2 cellular contexts compared by ENCODE assay signal in the genomic region with DNA sequence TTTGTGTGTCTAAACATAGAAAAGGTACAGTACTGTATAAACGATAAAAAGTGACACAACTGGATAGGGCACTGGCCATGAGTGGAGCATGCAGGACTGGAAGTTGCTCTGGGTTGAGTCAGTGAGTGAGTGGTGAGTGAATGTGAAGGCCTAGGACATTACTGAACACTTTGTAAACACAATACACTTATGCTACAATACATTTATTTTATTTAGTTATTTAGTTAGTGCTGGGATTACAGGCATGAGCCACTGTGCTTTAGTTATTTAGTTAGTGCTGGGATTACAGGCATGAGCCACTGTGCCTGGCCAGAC.
TF ChIP-seq lines count a peak whose summit lies in the region.

No MANE protein-coding gene starts in this region.

TF ChIP-seq in SK-N-SH, 30 proteins besides CTCF, POLR2A, EP300 and RAD21:
- TF ChIP-seq SMC3 (IDR thresholded peaks at IDR 0.05; ENCODE audit: low read depth, low read length) (no peak), RFX5 (IDR thresholded peaks at IDR 0.05; ENCODE audit: low read length) (no peak), TAF1 (IDR thresholded peaks at IDR 0.05; ENCODE audit: borderline replicate concordance, low read depth, low read length) (no peak)
- TF ChIP-seq, protein P1, sequence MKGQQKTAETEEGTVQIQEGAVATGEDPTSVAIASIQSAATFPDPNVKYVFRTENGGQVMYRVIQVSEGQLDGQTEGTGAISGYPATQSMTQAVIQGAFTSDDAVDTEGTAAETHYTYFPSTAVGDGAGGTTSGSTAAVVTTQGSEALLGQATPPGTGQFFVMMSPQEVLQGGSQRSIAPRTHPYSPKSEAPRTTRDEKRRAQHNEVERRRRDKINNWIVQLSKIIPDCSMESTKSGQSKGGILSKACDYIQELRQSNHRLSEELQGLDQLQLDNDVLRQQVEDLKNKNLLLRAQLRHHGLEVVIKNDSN (IDR thresholded peaks at IDR 0.05; ENCODE audit: borderline replicate concordance, low read depth), result no peak
TF ChIP-seq in SK-N-SH: peak in this region for 0.

TF ChIP-seq in SK-N-SH treated with all-trans-retinoic acid at 6 μM for 48 hours, 23 proteins besides CTCF, POLR2A, EP300 and RAD21:
- TF ChIP-seq SNAI2 (CRISPR knock-in tag; IDR thresholded peaks at IDR 0.05) (no peak), OSR1 (CRISPR knock-in tag; IDR thresholded peaks at IDR 0.05) (no peak), ZFP3 (CRISPR knock-in tag; IDR thresholded peaks at IDR 0.05) (no peak), PPARA (CRISPR knock-in tag; IDR thresholded peaks at IDR 0.05; ENCODE audit: borderline replicate concordance) (no peak), ESRRG (CRISPR knock-in tag; IDR thresholded peaks at IDR 0.05) (no peak), CSDC2 (CRISPR knock-in tag; IDR thresholded peaks at IDR 0.05) (no peak), TOX (CRISPR knock-in tag; IDR thresholded peaks at IDR 0.05; ENCODE audit: borderline replicate concordance) (no peak), RARB (CRISPR knock-in tag; IDR thresholded peaks at IDR 0.05) (no peak), GLIS3 (CRISPR knock-in tag; IDR thresholded peaks at IDR 0.05) (no peak), TCF4 (CRISPR knock-in tag; IDR thresholded peaks at IDR 0.05; ENCODE audit: borderline replicate concordance) (no peak), ZC3H10 (CRISPR knock-in tag; IDR thresholded peaks at IDR 0.05) (no peak), ZFP30 (CRISPR knock-in tag; IDR thresholded peaks at IDR 0.05) (no peak)
- TF ChIP-seq, protein P2, sequence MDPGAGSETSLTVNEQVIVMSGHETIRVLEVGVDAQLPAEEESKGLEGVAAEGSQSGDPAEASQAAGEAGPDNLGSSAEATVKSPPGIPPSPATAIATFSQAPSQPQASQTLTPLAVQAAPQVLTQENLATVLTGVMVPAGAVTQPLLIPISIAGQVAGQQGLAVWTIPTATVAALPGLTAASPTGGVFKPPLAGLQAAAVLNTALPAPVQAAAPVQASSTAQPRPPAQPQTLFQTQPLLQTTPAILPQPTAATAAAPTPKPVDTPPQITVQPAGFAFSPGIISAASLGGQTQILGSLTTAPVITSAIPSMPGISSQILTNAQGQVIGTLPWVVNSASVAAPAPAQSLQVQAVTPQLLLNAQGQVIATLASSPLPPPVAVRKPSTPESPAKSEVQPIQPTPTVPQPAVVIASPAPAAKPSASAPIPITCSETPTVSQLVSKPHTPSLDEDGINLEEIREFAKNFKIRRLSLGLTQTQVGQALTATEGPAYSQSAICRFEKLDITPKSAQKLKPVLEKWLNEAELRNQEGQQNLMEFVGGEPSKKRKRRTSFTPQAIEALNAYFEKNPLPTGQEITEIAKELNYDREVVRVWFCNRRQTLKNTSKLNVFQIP (CRISPR knock-in tag; IDR thresholded peaks at IDR 0.05; ENCODE audit: borderline replicate concordance, low read depth), result no peak
- TF ChIP-seq, protein P3, sequence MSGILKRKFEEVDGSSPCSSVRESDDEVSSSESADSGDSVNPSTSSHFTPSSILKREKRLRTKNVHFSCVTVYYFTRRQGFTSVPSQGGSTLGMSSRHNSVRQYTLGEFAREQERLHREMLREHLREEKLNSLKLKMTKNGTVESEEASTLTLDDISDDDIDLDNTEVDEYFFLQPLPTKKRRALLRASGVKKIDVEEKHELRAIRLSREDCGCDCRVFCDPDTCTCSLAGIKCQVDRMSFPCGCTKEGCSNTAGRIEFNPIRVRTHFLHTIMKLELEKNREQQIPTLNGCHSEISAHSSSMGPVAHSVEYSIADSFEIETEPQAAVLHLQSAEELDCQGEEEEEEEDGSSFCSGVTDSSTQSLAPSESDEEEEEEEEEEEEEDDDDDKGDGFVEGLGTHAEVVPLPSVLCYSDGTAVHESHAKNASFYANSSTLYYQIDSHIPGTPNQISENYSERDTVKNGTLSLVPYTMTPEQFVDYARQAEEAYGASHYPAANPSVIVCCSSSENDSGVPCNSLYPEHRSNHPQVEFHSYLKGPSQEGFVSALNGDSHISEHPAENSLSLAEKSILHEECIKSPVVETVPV (CRISPR knock-in tag; IDR thresholded peaks at IDR 0.05), result no peak
